In the genomic region with DNA sequence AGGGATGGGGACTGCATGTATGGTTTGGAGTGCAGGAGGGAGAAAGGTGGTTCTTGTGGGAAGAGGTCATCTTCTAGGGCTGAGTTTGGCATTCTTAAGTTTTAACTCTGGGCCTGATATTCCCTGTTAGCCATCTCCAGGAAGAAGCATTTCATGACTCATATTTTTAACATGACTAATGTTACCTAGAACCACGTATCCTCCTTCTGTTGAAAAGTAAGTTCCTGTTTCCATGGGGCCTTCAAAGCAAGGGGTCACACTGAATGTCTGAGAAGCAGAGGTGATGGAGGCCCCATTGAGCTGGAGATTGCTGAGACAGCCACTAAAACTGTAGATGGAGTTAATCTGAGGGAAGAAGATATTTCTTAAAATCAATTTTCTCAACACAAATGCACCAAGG, we compare ENCODE assay signal across 11 cellular contexts. TPM values are rescaled to one million over a fixed set of nuclear protein-coding genes. Genes with fewer than 3 reads are reported as not detected.
DNase-seq lines count a peak whose midpoint lies in the region; ATAC-seq and FAIRE-seq lines count a peak whose summit lies in the region.
"Had no signal": no experiment of that assay in that cellular context is flagged by ENCODE, and none has a peak within 500 bp of the region (broad histone marks: within the 10 kb centered on the region; RNA-seq: fewer than 3 reads in every experiment).

No MANE protein-coding gene starts in this region.

- ATAC-seq in GM21515 (IDR thresholded peaks at IDR 0.05; ENCODE audit: unreplicated experiment) (no peak), GM18502 (IDR thresholded peaks at IDR 0.05; ENCODE audit: poor library complexity, unreplicated experiment) (no peak)

- H3K36me3 Mint-ChIP-seq in activated naive CD4-positive, alpha-beta T cell treated with anti-CD3 and anti-CD28 coated beads for 36 hours (ENCODE audit: low read depth) = no peaks in the 10 kb centered on the region

- no peak overlapping the region for H3K9ac ChIP-seq in subcutaneous abdominal adipose tissue (ENCODE audit: low read length in 5 of 5)

- peak; percentile 44 for FAIRE-seq in RCC 7860 (lab: Jason Lieb, UNC)

- no peak overlapping the region for H3K27ac ChIP-seq in epithelial cell of prostate
- H3K27ac ChIP-seq in subcutaneous abdominal adipose tissue (ENCODE audit: low read depth, low read length) = peak overlapping the region; percentile 15

- CTCF ChIA-PET in activated naive CD4-positive, alpha-beta T cell treated with anti-CD3 and anti-CD28 coated beads for 36 hours (lab: Charles Lee) = no interaction called here

- intact Hi-C loops in activated naive CD4-positive, alpha-beta T cell treated with anti-CD3 and anti-CD28 coated beads for 36 hours (cut with micrococcal nuclease) = loop anchor here (2.0 kb wide), 2 partner anchors 31 to 37 kb away; a partner anchor contains a TSS

- H3K36me3 ChIP-seq in subcutaneous abdominal adipose tissue (ENCODE audit: control insufficient read depth in 5 of 5, insufficient read depth in 5 of 5, low read length in 5 of 5) = peaks cover 76 to 100% (median 89%) of the 10 kb centered on the region in 5 donors

- H3K9me3 Mint-ChIP-seq in activated naive CD4-positive, alpha-beta T cell treated with anti-CD3 and anti-CD28 coated beads for 36 hours = no peaks in the 10 kb centered on the region

- H3K27me3 ChIP-seq in subcutaneous abdominal adipose tissue (ENCODE audit: control insufficient read depth in 5 of 5, insufficient read depth in 4 of 5, low read length in 5 of 5) = no peaks in the 10 kb centered on the region

- DNase-seq in activated naive CD4-positive, alpha-beta T cell treated with anti-CD3 and anti-CD28 coated beads for 36 hours = peak; percentile 27
- DNase-seq in activated naive CD4-positive, alpha-beta T cell treated with Interleukin-2 at 50 U/mL for 16 hours = no peak
- DNase-seq in RCC 7860 (ENCODE audit: low spot score) (peak; percentile 70), epithelial cell of prostate (ENCODE audit: low read depth, low spot score) (peak; percentile 24), inferior parietal cortex (ENCODE audit: extremely low spot score) (no peak)
- DNase-seq: effector memory CD4-positive, alpha-beta T cell; left cardiac atrium; NCI-H446 had no signal

- H3K4me1 ChIP-seq in subcutaneous abdominal adipose tissue (ENCODE audit: control insufficient read depth in 5 of 5, insufficient read depth in 5 of 5, low read length in 5 of 5) = no peaks in the 10 kb centered on the region

- H3K4me3 Mint-ChIP-seq in activated naive CD4-positive, alpha-beta T cell treated with anti-CD3 and anti-CD28 coated beads for 36 hours = no peak overlapping the region

- H3K9me3 ChIP-seq in subcutaneous abdominal adipose tissue (ENCODE audit: control insufficient read depth in 5 of 5, low read length in 5 of 5) = no peaks in the 10 kb centered on the region

- H3K4me1 Mint-ChIP-seq in activated naive CD4-positive, alpha-beta T cell treated with anti-CD3 and anti-CD28 coated beads for 36 hours (ENCODE audit: low read depth) = peaks cover 12% of the 10 kb centered on the region

- H3K4me3 ChIP-seq in subcutaneous abdominal adipose tissue (ENCODE audit: low read depth in 1 of 5, low read length in 5 of 5) = no peak overlapping the region

- H3K27ac Mint-ChIP-seq in activated naive CD4-positive, alpha-beta T cell treated with anti-CD3 and anti-CD28 coated beads for 36 hours = no peak overlapping the region

- no peaks in the 10 kb centered on the region for H3K27me3 Mint-ChIP-seq in activated naive CD4-positive, alpha-beta T cell treated with anti-CD3 and anti-CD28 coated beads for 36 hours (ENCODE audit: low read depth)

RNA-seq across cellular contexts. Expression of a gene that starts 30.2 kb away (rescaled TPM):
- 10 to 100 TPM in 1 of 2 experiments, 1 to 10 TPM in 1; 9.5 to 10.2 TPM for total RNA-seq in activated naive CD4-positive, alpha-beta T cell treated with anti-CD3 and anti-CD28 coated beads for 36 hours

RNA-seq across cellular contexts. Expression of a gene that starts 30.3 kb away (rescaled TPM):
- total RNA-seq in activated naive CD4-positive, alpha-beta T cell treated with anti-CD3 and anti-CD28 coated beads for 36 hours = 10 to 100 TPM; 53.7 to 62.7 TPM

Comparison
In these comparisons a context has a peak if more than half of its experiments do, and no peak if none do; other contexts are left out.
1. DNase-seq: peak in activated naive CD4-positive, alpha-beta T cell treated with anti-CD3 and anti-CD28 coated beads for 36 hours (single experiment), RCC 7860 (single experiment) and epithelial cell of prostate (single experiment); none in activated naive CD4-positive, alpha-beta T cell treated with Interleukin-2 at 50 U/mL for 16 hours (single experiment) and inferior parietal cortex (single experiment).